10 cellular contexts compared by ENCODE assay signal in genomic region chr2:238059505-238059904, GRCh38. TPM values are rescaled to one million over a fixed set of nuclear protein-coding genes. Genes with fewer than 3 reads are reported as not detected.
DNase-seq lines count a peak whose midpoint lies in the region; ATAC-seq, FAIRE-seq and TF ChIP-seq lines count a peak whose summit lies in the region.
"Had no signal": no experiment of that assay in that cellular context is flagged by ENCODE, and none has a peak within 500 bp of the region (broad histone marks: within the 10 kb centered on the region; RNA-seq: fewer than 3 reads in every experiment).

No MANE protein-coding gene starts in this region.

- H3K14ac ChIP-seq in trophoblast cell (ENCODE audit: low read length) = no peak overlapping the region

- WGBS in trophoblast cell (ENCODE audit: extremely low coverage, insufficient coverage, insufficient read length) = no CpG with 5 or more reads among the region's 3 CpGs

- POLR2A ChIA-PET in A673 (lab: Charles Lee; ENCODE audit: low non-redundant PET) = no interaction called here

- BruUV-seq in A673 (replicated peaks; lab: Mats Ljungman, UMichigan) = TSS peak; percentile 88

- no peak for ATAC-seq in mucosa of descending colon

- TF ChIP-seq CTCF in A673 (conservative IDR thresholded peaks at IDR 0.05; ENCODE audit: low read depth, low read length) = no peak
- TF ChIP-seq CTCF in HFF-Myc (IDR thresholded peaks at IDR 0.05; ENCODE audit: low read depth, low read length, missing control alignments) = no peak
- no peak for TF ChIP-seq CTCF in kidney (IDR thresholded peaks at IDR 0.05; ENCODE audit: borderline replicate concordance, extremely low read depth, insufficient read depth)
- no peak for TF ChIP-seq CTCF in mucosa of descending colon (IDR thresholded peaks at IDR 0.05)

- CTCF ChIA-PET in A673 (lab: Charles Lee) = no interaction called here

- H3K4me3 Mint-ChIP-seq in activated naive CD8-positive, alpha-beta T cell treated with anti-CD3 and anti-CD28 coated beads for 36 hours = peak overlapping the region; percentile 83

- FAIRE-seq in kidney (lab: Jason Lieb, UNC) = no peak
- FAIRE-seq: islet of Langerhans had no signal

- H4K12ac ChIP-seq in trophoblast cell (ENCODE audit: low read depth, low read length) = no peak overlapping the region

- no peaks in the 10 kb centered on the region for H3K9me3 Mint-ChIP-seq in activated naive CD8-positive, alpha-beta T cell treated with anti-CD3 and anti-CD28 coated beads for 36 hours

- no peak overlapping the region for H3K9ac ChIP-seq in kidney (ENCODE audit: low read length in 2 of 2)
- no peak overlapping the region for H3K9ac ChIP-seq in trophoblast cell (ENCODE audit: low read length)

- H3K36me3 Mint-ChIP-seq in activated naive CD8-positive, alpha-beta T cell treated with anti-CD3 and anti-CD28 coated beads for 36 hours = peaks cover 41% of the 10 kb centered on the region

- no peak overlapping the region for H2BK12ac ChIP-seq in trophoblast cell (ENCODE audit: low read length)

- no peak overlapping the region for H3K18ac ChIP-seq in trophoblast cell (ENCODE audit: low read length)

- H3K79me2 ChIP-seq in trophoblast cell (ENCODE audit: control insufficient read depth, insufficient read depth, low read length, poor library complexity) = peaks cover 6% of the 10 kb centered on the region

- H3K4me1 ChIP-seq in A673 (ENCODE audit: insufficient read depth, low read length, poor library complexity, severe bottlenecking) (peaks cover 11% of the 10 kb centered on the region), kidney (ENCODE audit: control insufficient read depth in 1 of 2, insufficient read depth in 1 of 2, low read depth in 1 of 2, low read length in 2 of 2) (peaks cover 15 to 16% of the 10 kb centered on the region in 2 donors), trophoblast cell (ENCODE audit: control insufficient read depth in 1 of 2, insufficient read depth in 2 of 2, low read length in 2 of 2) (peaks cover 0 to 8% of the 10 kb centered on the region in 2 experiments), mucosa of descending colon (ENCODE audit: low read depth) (peaks cover 7% of the 10 kb centered on the region)

- no peak overlapping the region for H4K91ac ChIP-seq in trophoblast cell (ENCODE audit: low read depth, low read length)

- H3K4me3 ChIP-seq in A673 (ENCODE audit: low read depth, low read length, poor library complexity, severe bottlenecking) = peak overlapping the region; percentile 85
- H3K4me3 ChIP-seq in HFF-Myc (replicated peaks; ENCODE audit: low read depth, low read length) = peak overlapping the region; percentile 98; the same call in 1 of the 2 replicates
- peak overlapping the region; percentile 79 to 93 for H3K4me3 ChIP-seq in kidney (ENCODE audit: low read length in 2 of 2)
- H3K4me3 ChIP-seq in trophoblast cell (ENCODE audit: low read depth, low read length) = no peak overlapping the region
- no peak overlapping the region for H3K4me3 ChIP-seq in mucosa of descending colon

- no peak overlapping the region for H3K4me2 ChIP-seq in trophoblast cell (ENCODE audit: low read length)

- DNase-seq in A673 (ENCODE audit: low spot score) (no peak), HFF-Myc (ENCODE audit: extremely low read depth, low read depth) (no peak), kidney (no peak), trophoblast cell (no peak), amygdala (lab: John Stamatoyannopoulos, UW) (no peak), cerebellar cortex (ENCODE audit: low spot score) (no peak), mucosa of descending colon (no peak)
- no peak for DNase-seq in activated naive CD8-positive, alpha-beta T cell treated with anti-CD3 and anti-CD28 coated beads for 36 hours

- H3K23ac ChIP-seq in trophoblast cell (ENCODE audit: low read length) = no peak overlapping the region

- no peak overlapping the region for H2AFZ ChIP-seq in trophoblast cell (ENCODE audit: insufficient read depth, low read length, poor library complexity)

- H3K4me1 Mint-ChIP-seq in activated naive CD8-positive, alpha-beta T cell treated with anti-CD3 and anti-CD28 coated beads for 36 hours = peaks cover 39% of the 10 kb centered on the region

- H2BK5ac ChIP-seq in trophoblast cell (ENCODE audit: low read depth, low read length, poor library complexity) = no peak overlapping the region

- H2BK120ac ChIP-seq in trophoblast cell (ENCODE audit: insufficient read depth, low read length, poor library complexity) = no peak overlapping the region

- H3K27me3 Mint-ChIP-seq in activated naive CD8-positive, alpha-beta T cell treated with anti-CD3 and anti-CD28 coated beads for 36 hours = peaks cover 23% of the 10 kb centered on the region

- H4K8ac ChIP-seq in trophoblast cell (ENCODE audit: low read depth, low read length) = no peak overlapping the region

- no peak overlapping the region for H3K27ac Mint-ChIP-seq in activated naive CD8-positive, alpha-beta T cell treated with anti-CD3 and anti-CD28 coated beads for 36 hours

- H3K27ac ChIP-seq in A673 (ENCODE audit: low read depth, low read length, poor library complexity, severe bottlenecking) (peak overlapping the region; percentile 94), kidney (ENCODE audit: low read depth in 2 of 2, low read length in 2 of 2) (no peak overlapping the region), trophoblast cell (ENCODE audit: low read depth, low read length) (no peak overlapping the region)

- H3K36me3 ChIP-seq in A673 (ENCODE audit: insufficient read depth, low read length, poor library complexity, severe bottlenecking) (peaks cover 2% of the 10 kb centered on the region), kidney (ENCODE audit: control insufficient read depth in 1 of 2, insufficient read depth in 2 of 2, low read length in 2 of 2) (no peaks in the 10 kb centered on the region), trophoblast cell (ENCODE audit: control insufficient read depth in 1 of 2, insufficient read depth in 2 of 2, low read length in 2 of 2) (no peaks in the 10 kb centered on the region), mucosa of descending colon (ENCODE audit: low read depth) (no peaks in the 10 kb centered on the region)

- H2AK5ac ChIP-seq in trophoblast cell (ENCODE audit: low read length) = no peak overlapping the region

- no peaks in the 10 kb centered on the region for H3K27me3 ChIP-seq in A673 (replicated peaks; ENCODE audit: insufficient read depth, low read depth, low read length, poor library complexity)
- no peaks in the 10 kb centered on the region for H3K27me3 ChIP-seq in trophoblast cell (ENCODE audit: insufficient read depth, low read length)
- H3K27me3 ChIP-seq: adrenal gland had no signal

- intact Hi-C loops in A673 (cut with micrococcal nuclease; ENCODE audit: unreplicated experiment) (no loop called here), kidney (cut with DNase I) (no loop called here), mucosa of descending colon (cut with DNase I, micrococcal nuclease) (no loop called here)

- H3K79me1 ChIP-seq in trophoblast cell (ENCODE audit: low read length) = peaks cover 9% of the 10 kb centered on the region

- H3K9me3 ChIP-seq in A673 (ENCODE audit: low read depth, low read length, poor library complexity, severe bottlenecking) = no peaks in the 10 kb centered on the region
- H3K9me3 ChIP-seq in kidney (ENCODE audit: control insufficient read depth in 1 of 2, low read length in 2 of 2) = no peaks in the 10 kb centered on the region
- H3K9me3 ChIP-seq in trophoblast cell (ENCODE audit: insufficient read depth, low read depth, low read length) = peaks cover 1% of the 10 kb centered on the region
- H3K9me3 ChIP-seq in mucosa of descending colon = no peaks in the 10 kb centered on the region
- H3K9me3 ChIP-seq: adrenal gland had no signal

- no peak overlapping the region for H3K4ac ChIP-seq in trophoblast cell (ENCODE audit: low read depth, low read length)

RNA-seq across cellular contexts. Expression of gene SCLY, which starts 1.3 kb away (rescaled TPM):
- total RNA-seq in A673 (2021) (69.9 and 72.4 TPM in 2 replicates), kidney (18.3 TPM), mucosa of descending colon (10 to 100 TPM; 11.2 to 19.8 (median 19.5) TPM)
- total RNA-seq in activated naive CD8-positive, alpha-beta T cell treated with anti-CD3 and anti-CD28 coated beads for 36 hours = 10 to 100 TPM; 71.6 to 72.9 TPM
- polyA plus RNA-seq in kidney (ENCODE audit: insufficient read depth, low read depth, low replicate concordance) = 21.9 TPM
- 7.4 and 7.7 TPM in 2 replicates for polyA plus RNA-seq in trophoblast cell (2013)

RNA-seq across cellular contexts. Expression of gene ESPNL, which starts 40.6 kb away (rescaled TPM):
- total RNA-seq in A673 (2021) (0.30 and 0.72 TPM in 2 replicates), kidney (2.7 TPM), mucosa of descending colon (under 1 TPM; 0.23 to 0.63 (median 0.47) TPM)
- total RNA-seq in activated naive CD8-positive, alpha-beta T cell treated with anti-CD3 and anti-CD28 coated beads for 36 hours = not detected
- polyA plus RNA-seq in kidney (ENCODE audit: insufficient read depth, low read depth, low replicate concordance) = 0.28 TPM
- 0.11 TPM in 2 replicates for polyA plus RNA-seq in trophoblast cell (2013)

Comparison
In these comparisons a context has a peak if more than half of its experiments do, and no peak if none do; other contexts are left out.
1. H3K4me3 ChIP-seq: peak in A673 (single experiment), HFF-Myc (single experiment) and kidney (2 of 2); none in trophoblast cell (single experiment) and mucosa of descending colon (single experiment).